ENCODE assay signal across 8 cellular contexts in the genomic region with DNA sequence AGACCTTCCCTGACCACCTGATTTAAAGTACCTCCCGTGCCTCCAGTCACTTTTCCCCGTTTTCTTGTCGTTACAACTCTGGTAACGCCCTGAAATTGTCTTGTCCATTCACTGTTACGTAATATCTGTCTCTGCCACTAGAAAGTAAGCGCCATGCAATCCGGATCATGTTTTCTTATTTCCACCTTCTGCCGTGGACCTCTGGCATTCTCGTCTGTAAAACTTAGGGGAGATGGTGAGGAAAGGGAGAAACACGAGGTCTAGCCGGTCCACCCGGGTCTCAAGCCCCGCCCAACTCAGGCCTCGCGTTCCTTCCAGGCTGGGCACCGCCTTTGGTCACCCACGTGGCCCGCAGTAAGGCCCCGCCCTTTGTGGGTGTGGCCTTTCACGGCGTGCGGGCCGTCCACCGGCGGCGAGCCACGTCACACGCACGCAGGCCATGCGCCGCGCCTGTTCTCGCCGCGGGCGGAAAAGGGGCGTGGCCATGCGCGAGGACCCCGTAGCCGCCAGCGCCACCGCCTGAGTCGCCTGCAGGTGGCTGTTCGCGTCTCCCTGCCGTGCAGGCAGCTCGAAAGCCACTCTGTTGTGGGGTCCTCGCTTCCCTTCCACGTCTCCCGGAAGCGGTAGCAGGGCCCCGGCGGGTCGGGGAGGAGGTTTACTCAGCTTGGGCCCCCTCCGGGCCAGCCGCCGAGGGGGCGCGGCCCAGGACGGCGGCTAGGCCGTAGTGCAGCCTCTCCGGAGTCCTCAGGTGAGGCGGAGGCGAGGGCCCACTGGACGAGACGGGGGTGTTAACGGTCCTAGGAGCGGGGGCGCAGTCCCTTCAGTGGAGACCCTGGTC.
DNase-seq lines count a peak whose midpoint lies in the region; ATAC-seq and TF ChIP-seq lines count a peak whose summit lies in the region.

A gene with protein sequence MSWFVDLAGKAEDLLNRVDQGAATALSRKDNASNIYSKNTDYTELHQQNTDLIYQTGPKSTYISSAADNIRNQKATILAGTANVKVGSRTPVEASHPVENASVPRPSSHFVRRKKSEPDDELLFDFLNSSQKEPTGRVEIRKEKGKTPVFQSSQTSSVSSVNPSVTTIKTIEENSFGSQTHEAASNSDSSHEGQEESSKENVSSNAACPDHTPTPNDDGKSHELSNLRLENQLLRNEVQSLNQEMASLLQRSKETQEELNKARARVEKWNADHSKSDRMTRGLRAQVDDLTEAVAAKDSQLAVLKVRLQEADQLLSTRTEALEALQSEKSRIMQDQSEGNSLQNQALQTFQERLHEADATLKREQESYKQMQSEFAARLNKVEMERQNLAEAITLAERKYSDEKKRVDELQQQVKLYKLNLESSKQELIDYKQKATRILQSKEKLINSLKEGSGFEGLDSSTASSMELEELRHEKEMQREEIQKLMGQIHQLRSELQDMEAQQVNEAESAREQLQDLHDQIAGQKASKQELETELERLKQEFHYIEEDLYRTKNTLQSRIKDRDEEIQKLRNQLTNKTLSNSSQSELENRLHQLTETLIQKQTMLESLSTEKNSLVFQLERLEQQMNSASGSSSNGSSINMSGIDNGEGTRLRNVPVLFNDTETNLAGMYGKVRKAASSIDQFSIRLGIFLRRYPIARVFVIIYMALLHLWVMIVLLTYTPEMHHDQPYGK (plus strand): TSS at position 597 of the 838 bp plus-strand sequence. CDS start 3,133 bp downstream, outside the sequence.

- peak within 1 kb of the TSS; percentile 99 for H3K4me3 ChIP-seq in GM06990 (replicated peaks; ENCODE audit: low read depth, low read length)

- H3K27ac Mint-ChIP-seq in activated naive CD4-positive, alpha-beta T cell treated with anti-CD3 and anti-CD28 coated beads, Interleukin-2, amount 50 U/mL, for 24 hours, result peak within 1 kb of the TSS; percentile 96

- DNase-seq in GM06990 (ENCODE audit: extremely low read depth, insufficient read length) (peak; percentile 100), NCI-H1092 (lab: John Stamatoyannopoulos, UW) (peak; percentile 98), germinal center (ENCODE audit: low spot score) (peak; percentile 94), non-pigmented ciliary epithelial cell (ENCODE audit: low read depth) (peak; percentile 83), superior temporal gyrus (ENCODE audit: extremely low spot score) (peak; percentile 97)

- H3K4me1 Mint-ChIP-seq in activated naive CD4-positive, alpha-beta T cell treated with anti-CD3 and anti-CD28 coated beads, Interleukin-2, amount 50 U/mL, for 24 hours, result peaks cover 47% of the 10 kb centered on the region

- peaks cover 8% of the 10 kb centered on the region for H3K36me3 Mint-ChIP-seq in activated naive CD4-positive, alpha-beta T cell treated with anti-CD3 and anti-CD28 coated beads, Interleukin-2, amount 50 U/mL, for 24 hours

- no peaks in the 10 kb centered on the region for H3K27me3 ChIP-seq in GM06990 (replicated peaks; ENCODE audit: control insufficient read depth, insufficient read depth, low read length)

- H3K9me3 Mint-ChIP-seq in activated naive CD4-positive, alpha-beta T cell treated with anti-CD3 and anti-CD28 coated beads, Interleukin-2, amount 50 U/mL, for 24 hours, result peaks cover 7% of the 10 kb centered on the region

- H3K36me3 ChIP-seq in GM06990 (ENCODE audit: control insufficient read depth, insufficient read depth, low read length), result peaks cover 2% of the 10 kb centered on the region

- ATAC-seq in HG02588 (IDR thresholded peaks at IDR 0.05; ENCODE audit: unreplicated experiment) (peak; percentile 92), SK-N-SH treated with all-trans-retinoic acid at 6 μM for 48 hours (peak; percentile 97)

- TF ChIP-seq CTCF in GM06990 (IDR thresholded peaks at IDR 0.05; ENCODE audit: insufficient read depth, low read length, poor library complexity, severe bottlenecking), result no peak

- H3K4me3 Mint-ChIP-seq in activated naive CD4-positive, alpha-beta T cell treated with anti-CD3 and anti-CD28 coated beads, Interleukin-2, amount 50 U/mL, for 24 hours, result peak within 1 kb of the TSS; percentile 98

- no peaks in the 10 kb centered on the region for H3K27me3 Mint-ChIP-seq in activated naive CD4-positive, alpha-beta T cell treated with anti-CD3 and anti-CD28 coated beads, Interleukin-2, amount 50 U/mL, for 24 hours

TF ChIP-seq in SK-N-SH treated with all-trans-retinoic acid at 6 μM for 48 hours, 23 proteins besides CTCF, POLR2A, EP300 and RAD21:
- TF ChIP-seq, protein P1, sequence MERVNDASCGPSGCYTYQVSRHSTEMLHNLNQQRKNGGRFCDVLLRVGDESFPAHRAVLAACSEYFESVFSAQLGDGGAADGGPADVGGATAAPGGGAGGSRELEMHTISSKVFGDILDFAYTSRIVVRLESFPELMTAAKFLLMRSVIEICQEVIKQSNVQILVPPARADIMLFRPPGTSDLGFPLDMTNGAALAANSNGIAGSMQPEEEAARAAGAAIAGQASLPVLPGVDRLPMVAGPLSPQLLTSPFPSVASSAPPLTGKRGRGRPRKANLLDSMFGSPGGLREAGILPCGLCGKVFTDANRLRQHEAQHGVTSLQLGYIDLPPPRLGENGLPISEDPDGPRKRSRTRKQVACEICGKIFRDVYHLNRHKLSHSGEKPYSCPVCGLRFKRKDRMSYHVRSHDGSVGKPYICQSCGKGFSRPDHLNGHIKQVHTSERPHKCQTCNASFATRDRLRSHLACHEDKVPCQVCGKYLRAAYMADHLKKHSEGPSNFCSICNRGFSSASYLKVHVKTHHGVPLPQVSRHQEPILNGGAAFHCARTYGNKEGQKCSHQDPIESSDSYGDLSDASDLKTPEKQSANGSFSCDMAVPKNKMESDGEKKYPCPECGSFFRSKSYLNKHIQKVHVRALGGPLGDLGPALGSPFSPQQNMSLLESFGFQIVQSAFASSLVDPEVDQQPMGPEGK (CRISPR knock-in tag; IDR thresholded peaks at IDR 0.05; ENCODE audit: borderline replicate concordance), result peak; percentile 95
- TF ChIP-seq TOX (CRISPR knock-in tag; IDR thresholded peaks at IDR 0.05; ENCODE audit: borderline replicate concordance) (no peak), ZFP3 (CRISPR knock-in tag; IDR thresholded peaks at IDR 0.05) (peak; percentile 98)
- TF ChIP-seq, protein P2, sequence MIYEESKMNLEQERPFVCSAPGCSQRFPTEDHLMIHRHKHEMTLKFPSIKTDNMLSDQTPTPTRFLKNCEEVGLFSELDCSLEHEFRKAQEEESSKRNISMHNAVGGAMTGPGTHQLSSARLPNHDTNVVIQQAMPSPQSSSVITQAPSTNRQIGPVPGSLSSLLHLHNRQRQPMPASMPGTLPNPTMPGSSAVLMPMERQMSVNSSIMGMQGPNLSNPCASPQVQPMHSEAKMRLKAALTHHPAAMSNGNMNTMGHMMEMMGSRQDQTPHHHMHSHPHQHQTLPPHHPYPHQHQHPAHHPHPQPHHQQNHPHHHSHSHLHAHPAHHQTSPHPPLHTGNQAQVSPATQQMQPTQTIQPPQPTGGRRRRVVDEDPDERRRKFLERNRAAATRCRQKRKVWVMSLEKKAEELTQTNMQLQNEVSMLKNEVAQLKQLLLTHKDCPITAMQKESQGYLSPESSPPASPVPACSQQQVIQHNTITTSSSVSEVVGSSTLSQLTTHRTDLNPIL (CRISPR knock-in tag; IDR thresholded peaks at IDR 0.05; ENCODE audit: low read depth), result no peak
- TF ChIP-seq, protein P3, sequence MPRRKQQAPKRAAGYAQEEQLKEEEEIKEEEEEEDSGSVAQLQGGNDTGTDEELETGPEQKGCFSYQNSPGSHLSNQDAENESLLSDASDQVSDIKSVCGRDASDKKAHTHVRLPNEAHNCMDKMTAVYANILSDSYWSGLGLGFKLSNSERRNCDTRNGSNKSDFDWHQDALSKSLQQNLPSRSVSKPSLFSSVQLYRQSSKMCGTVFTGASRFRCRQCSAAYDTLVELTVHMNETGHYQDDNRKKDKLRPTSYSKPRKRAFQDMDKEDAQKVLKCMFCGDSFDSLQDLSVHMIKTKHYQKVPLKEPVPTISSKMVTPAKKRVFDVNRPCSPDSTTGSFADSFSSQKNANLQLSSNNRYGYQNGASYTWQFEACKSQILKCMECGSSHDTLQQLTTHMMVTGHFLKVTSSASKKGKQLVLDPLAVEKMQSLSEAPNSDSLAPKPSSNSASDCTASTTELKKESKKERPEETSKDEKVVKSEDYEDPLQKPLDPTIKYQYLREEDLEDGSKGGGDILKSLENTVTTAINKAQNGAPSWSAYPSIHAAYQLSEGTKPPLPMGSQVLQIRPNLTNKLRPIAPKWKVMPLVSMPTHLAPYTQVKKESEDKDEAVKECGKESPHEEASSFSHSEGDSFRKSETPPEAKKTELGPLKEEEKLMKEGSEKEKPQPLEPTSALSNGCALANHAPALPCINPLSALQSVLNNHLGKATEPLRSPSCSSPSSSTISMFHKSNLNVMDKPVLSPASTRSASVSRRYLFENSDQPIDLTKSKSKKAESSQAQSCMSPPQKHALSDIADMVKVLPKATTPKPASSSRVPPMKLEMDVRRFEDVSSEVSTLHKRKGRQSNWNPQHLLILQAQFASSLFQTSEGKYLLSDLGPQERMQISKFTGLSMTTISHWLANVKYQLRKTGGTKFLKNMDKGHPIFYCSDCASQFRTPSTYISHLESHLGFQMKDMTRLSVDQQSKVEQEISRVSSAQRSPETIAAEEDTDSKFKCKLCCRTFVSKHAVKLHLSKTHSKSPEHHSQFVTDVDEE (CRISPR knock-in tag; IDR thresholded peaks at IDR 0.05), result no peak

Comparison
In these comparisons a context has a peak if more than half of its experiments do, and no peak if none do; other contexts are left out.
1. Peak in every context shown above with its lines: DNase-seq, ATAC-seq and H3K4me3 ChIP-seq.